ENCODE assay signal across 8 cellular contexts in the genomic region with DNA sequence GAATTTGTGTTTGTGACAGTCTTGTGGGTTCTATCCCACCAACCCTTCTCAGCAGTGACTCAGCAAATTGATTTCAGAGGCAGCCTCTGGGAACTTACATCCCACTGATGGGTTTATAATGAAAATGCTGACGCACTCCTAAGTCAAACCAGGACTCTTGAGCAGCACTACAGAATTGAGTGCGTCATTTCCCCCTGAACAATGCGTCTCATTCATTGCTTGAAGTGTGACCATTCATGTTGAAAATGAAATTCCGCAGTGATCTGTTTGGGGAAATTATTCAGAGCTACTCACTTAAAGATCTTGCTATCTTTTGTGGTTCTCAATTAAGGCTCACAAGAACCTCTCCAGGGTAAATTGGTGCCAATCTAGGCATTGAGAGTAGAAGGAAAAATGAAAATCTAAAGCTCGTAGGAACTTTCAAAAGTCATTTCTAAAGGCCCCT.
DNase-seq lines count a peak whose midpoint lies in the region; ATAC-seq and TF ChIP-seq lines count a peak whose summit lies in the region.

No MANE protein-coding gene starts in this region.

- H3K36me3 ChIP-seq in kidney epithelial cell (ENCODE audit: control insufficient read depth, insufficient read depth, low read length), result no peaks in the 10 kb centered on the region
- H3K36me3 ChIP-seq in testis (ENCODE audit: low read depth, missing control alignments), result no peaks in the 10 kb centered on the region
- no peaks in the 10 kb centered on the region for H3K36me3 ChIP-seq in aorta (ENCODE audit: control insufficient read depth in 1 of 2, insufficient read depth in 2 of 2, low read length in 1 of 2)
- no peaks in the 10 kb centered on the region for H3K36me3 ChIP-seq in CD8-positive, alpha-beta memory T cell (ENCODE audit: insufficient read depth, low read length)

- H3K4me3 ChIP-seq in kidney epithelial cell (ENCODE audit: low read depth, low read length), result no peak overlapping the region
- no peak overlapping the region for H3K4me3 ChIP-seq in testis
- no peak overlapping the region for H3K4me3 ChIP-seq in aorta (ENCODE audit: low read length in 2 of 2)
- no peak overlapping the region for H3K4me3 ChIP-seq in CD8-positive, alpha-beta memory T cell (ENCODE audit: low read length)

- intact Hi-C loops in testis (cut with DNase I; ENCODE audit: low total_unique reads), result no loop called here
- intact Hi-C loops in aorta (cut with DNase I), result no loop called here

- CTCF ChIA-PET in CD8-positive, alpha-beta memory T cell (lab: Charles Lee), result no interaction called here

- H3K9me3 Mint-ChIP-seq in CD8-positive, alpha-beta memory T cell, result peaks cover 0 to 2% (median 0%) of the 10 kb centered on the region in 5 donors

- no peak overlapping the region for H3K27ac Mint-ChIP-seq in CD8-positive, alpha-beta memory T cell

- H3K4me3 Mint-ChIP-seq in CD8-positive, alpha-beta memory T cell, result no peak overlapping the region

- H3K4me1 Mint-ChIP-seq in CD8-positive, alpha-beta memory T cell, result no peaks in the 10 kb centered on the region

- POLR2A ChIA-PET in CD8-positive, alpha-beta memory T cell (lab: Charles Lee), result no interaction called here

- H3K9me3 ChIP-seq in testis, result no peaks in the 10 kb centered on the region
- peaks cover 2% of the 10 kb centered on the region for H3K9me3 ChIP-seq in aorta (ENCODE audit: control insufficient read depth, low read length)
- no peaks in the 10 kb centered on the region for H3K9me3 ChIP-seq in CD8-positive, alpha-beta memory T cell (ENCODE audit: low read length)

- ATAC-seq in GM18505 (IDR thresholded peaks at IDR 0.05; ENCODE audit: unreplicated experiment) (peak; percentile 99), GM21576 (IDR thresholded peaks at IDR 0.05; ENCODE audit: unreplicated experiment) (peak; percentile 96), aorta (ENCODE audit: low FRiP score) (no peak)

- H3K27ac ChIP-seq in testis (no peak overlapping the region), aorta (ENCODE audit: low read depth in 1 of 2, low read length in 2 of 2) (no peak overlapping the region)
- H3K27ac ChIP-seq in CD8-positive, alpha-beta memory T cell (ENCODE audit: low read depth, low read length), result no peak overlapping the region

- no peaks in the 10 kb centered on the region for H3K36me3 Mint-ChIP-seq in CD8-positive, alpha-beta memory T cell

- DNase-seq in M059J (ENCODE audit: low read depth) (peak; percentile 98), kidney epithelial cell (ENCODE audit: low read depth) (peak; percentile 79), testis (no peak), aorta (no peak), mesenteric fat pad (ENCODE audit: low spot score) (no peak)
- DNase-seq in CD8-positive, alpha-beta memory T cell, result no peak

- no peak for TF ChIP-seq CTCF in kidney epithelial cell (IDR thresholded peaks at IDR 0.05; ENCODE audit: insufficient read depth, low read length, poor library complexity, severe bottlenecking)
- no peak for TF ChIP-seq CTCF in testis (IDR thresholded peaks at IDR 0.05)

- H3K27me3 ChIP-seq in kidney epithelial cell (ENCODE audit: control insufficient read depth, insufficient read depth, low read length) (no peaks in the 10 kb centered on the region), testis (no peaks in the 10 kb centered on the region), aorta (ENCODE audit: control insufficient read depth in 1 of 2, insufficient read depth in 2 of 2, low read length in 1 of 2) (no peaks in the 10 kb centered on the region)
- H3K27me3 ChIP-seq in CD8-positive, alpha-beta memory T cell (ENCODE audit: insufficient read depth, low read length, poor library complexity, severe bottlenecking), result no peaks in the 10 kb centered on the region

- H3K27me3 Mint-ChIP-seq in CD8-positive, alpha-beta memory T cell, result peaks cover 2 to 18% of the 10 kb centered on the region in 2 donors

- no peak for TF ChIP-seq POLR2A in GM18505 (IDR thresholded peaks at IDR 0.05; ENCODE audit: borderline replicate concordance, extremely low read depth, insufficient read depth, insufficient read length)
- no peak for TF ChIP-seq POLR2A in testis (IDR thresholded peaks at IDR 0.05)

- WGBS in testis, 2 donors, result 83 to 92% methylated on average over 5 of the region's 5 CpGs
- WGBS in aorta, 2 donors, result 78 to 83% methylated on average over 5 of the region's 5 CpGs

- H3K4me1 ChIP-seq in testis (no peaks in the 10 kb centered on the region), aorta (ENCODE audit: control insufficient read depth in 1 of 2, insufficient read depth in 2 of 2, low read length in 2 of 2) (peaks cover 0 to under 1% of the 10 kb centered on the region in 2 donors)
- H3K4me1 ChIP-seq in CD8-positive, alpha-beta memory T cell (ENCODE audit: insufficient read depth, low read length), result no peaks in the 10 kb centered on the region

Comparison
In these comparisons a context has a peak if more than half of its experiments do, and no peak if none do; other contexts are left out.
1. DNase-seq: peak in M059J (single experiment) and kidney epithelial cell (single experiment); none in testis (single experiment), aorta (0 of 2), mesenteric fat pad (single experiment) and CD8-positive, alpha-beta memory T cell (0 of 5).